In genomic region chr3:128127236-128127635, GRCh38 we compare ENCODE assay signal across 24 cellular contexts.
"Had no signal": no experiment of that assay in that cellular context is flagged by ENCODE, and none has a peak within 500 bp of the region (broad histone marks: within the 10 kb centered on the region; RNA-seq: fewer than 3 reads in every experiment).

No MANE protein-coding gene starts in this region.

- H3K27me3 ChIP-seq: adrenal gland, ascending aorta, brain microvascular endothelial cell, esophagus muscularis mucosa, sigmoid colon, stomach, suprapubic skin, transverse colon had no signal

- H3K4me2 ChIP-seq: smooth muscle cell had no signal

- ATAC-seq: activated CD4-positive, alpha-beta T cell treated with anti-CD3 and anti-CD28 coated beads for 36 hours; activated T-cell treated with anti-CD3 and anti-CD28 coated beads, Interleukin-2, amount 50 U/mL, for 4 hours; stimulated activated memory B cell treated with anti-CD40 and anti-IgM and Interleukin-4, amounts not matched to agents 10 μg/mL and 1 μg/mL and 100 μg/mL, for 72 hours; WTC11 had no signal

- H3K4me3 Mint-ChIP-seq: activated CD4-positive, alpha-beta T cell treated with anti-CD3 and anti-CD28 coated beads for 36 hours; activated T-cell treated with anti-CD3 and anti-CD28 coated beads, Interleukin-2, amount 50 U/mL, for 4 hours; stimulated activated memory B cell treated with anti-CD40 and anti-IgM and Interleukin-4, amounts not matched to agents 10 μg/mL and 1 μg/mL and 100 μg/mL, for 72 hours; WTC11 had no signal

- H3K27ac ChIP-seq: adrenal gland, ascending aorta, brain microvascular endothelial cell, esophagus muscularis mucosa, sigmoid colon, stomach, suprapubic skin, transverse colon had no signal

- H3K36me3 ChIP-seq: adrenal gland, ascending aorta, brain microvascular endothelial cell, esophagus muscularis mucosa, sigmoid colon, stomach, suprapubic skin, transverse colon had no signal

- H3K27me3 Mint-ChIP-seq: activated CD4-positive, alpha-beta T cell treated with anti-CD3 and anti-CD28 coated beads for 36 hours; stimulated activated memory B cell treated with anti-CD40 and anti-IgM and Interleukin-4, amounts not matched to agents 10 μg/mL and 1 μg/mL and 100 μg/mL, for 72 hours had no signal

- DNase-seq: activated CD4-positive, alpha-beta T cell treated with anti-CD3 and anti-CD28 coated beads for 36 hours; activated CD4-positive, alpha-beta T cell treated with anti-CD3 and anti-CD28 coated beads, Interleukin-2, amount 50 U/mL, for 48 hours; activated CD8-positive, alpha-beta memory T cell treated with anti-CD3 and anti-CD28 coated beads, Interleukin-2, amount 50 U/mL, for 48 hours; activated naive CD4-positive, alpha-beta T cell treated with Interleukin-2 at 50 U/mL for 16 hours; activated T-cell treated with anti-CD3 and anti-CD28 coated beads, Interleukin-2, amount 50 U/mL, for 4 hours; adrenal gland; brain microvascular endothelial cell; caudate nucleus; effector memory CD4-positive, alpha-beta T cell; glutamatergic neuron; hippocampal formation; posterior cingulate gyrus; sigmoid colon; stimulated activated CD4-positive, alpha-beta T cell treated with anti-CD3 and anti-CD28 coated beads, Interleukin-15, amount 100 ng/mL, for 24 hours; stomach; T-helper 1 cell; T-helper 9 cell; transverse colon had no signal

- H3K9me3 Mint-ChIP-seq: activated T-cell treated with anti-CD3 and anti-CD28 coated beads, Interleukin-2, amount 50 U/mL, for 4 hours; stimulated activated memory B cell treated with anti-CD40 and anti-IgM and Interleukin-4, amounts not matched to agents 10 μg/mL and 1 μg/mL and 100 μg/mL, for 72 hours had no signal

- H3K9me3 ChIP-seq: adrenal gland, ascending aorta, esophagus muscularis mucosa, sigmoid colon, suprapubic skin, transverse colon had no signal

- H3K36me3 Mint-ChIP-seq: WTC11 had no signal

- H3K27ac Mint-ChIP-seq: activated CD4-positive, alpha-beta T cell treated with anti-CD3 and anti-CD28 coated beads for 36 hours; stimulated activated memory B cell treated with anti-CD40 and anti-IgM and Interleukin-4, amounts not matched to agents 10 μg/mL and 1 μg/mL and 100 μg/mL, for 72 hours; WTC11 had no signal

- H3K4me3 ChIP-seq: adrenal gland, ascending aorta, esophagus muscularis mucosa, sigmoid colon, smooth muscle cell, stomach, suprapubic skin, transverse colon had no signal
